13 cellular contexts compared by ENCODE assay signal in the genomic region with DNA sequence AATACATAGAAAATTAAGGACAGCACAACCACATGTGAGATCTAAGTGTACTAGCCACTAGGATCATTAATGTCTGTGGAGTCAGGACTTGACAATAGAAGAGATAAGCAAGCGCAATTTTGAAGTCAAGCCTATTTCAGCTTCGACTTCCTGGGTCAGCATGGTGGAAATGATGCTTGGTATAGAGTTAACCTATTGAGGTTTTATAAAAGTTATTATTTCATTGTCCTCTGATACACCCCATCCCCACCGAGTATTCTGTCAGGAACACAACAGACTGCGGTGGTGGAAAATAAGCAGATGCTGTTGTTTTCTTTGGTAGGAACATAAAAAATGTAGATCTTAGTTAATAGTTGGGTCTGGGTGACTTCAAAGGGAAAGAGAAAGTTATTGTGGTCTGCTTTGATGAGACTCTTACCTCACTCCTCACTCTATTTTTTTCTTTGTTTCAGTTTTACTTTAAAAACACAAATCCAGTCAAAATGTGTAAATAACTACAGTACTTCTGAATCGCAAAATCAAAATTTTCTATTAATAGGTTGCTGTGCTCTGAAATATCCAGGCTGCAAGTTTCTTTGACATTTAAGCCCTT.
DNase-seq lines count a peak whose midpoint lies in the region; ATAC-seq and TF ChIP-seq lines count a peak whose summit lies in the region.
"Had no signal": no experiment of that assay in that cellular context is flagged by ENCODE, and none has a peak within 500 bp of the region (broad histone marks: within the 10 kb centered on the region; RNA-seq: fewer than 3 reads in every experiment).

No MANE protein-coding gene starts in this region.

- H3K4me3 ChIP-seq in trophoblast cell (ENCODE audit: low read depth, low read length) (no peak overlapping the region), testis (no peak overlapping the region)
- H3K4me3 ChIP-seq: right atrium auricular region had no signal

- TF ChIP-seq CTCF in testis (IDR thresholded peaks at IDR 0.05) = no peak

- no peak overlapping the region for H2BK5ac ChIP-seq in trophoblast cell (ENCODE audit: low read depth, low read length, poor library complexity)

- peaks cover 8% of the 10 kb centered on the region for H3K4me1 Mint-ChIP-seq in T-helper 2 cell treated with Interferon-gamma antibody and Interleukin-4, amounts not matched to agents 5 μg/mL and 100 μg/mL, for 36 hours (ENCODE audit: low read depth)

- no peak overlapping the region for H3K4ac ChIP-seq in trophoblast cell (ENCODE audit: low read depth, low read length)

- intact Hi-C loops in testis (cut with DNase I; ENCODE audit: low total_unique reads) = no loop called here

- peaks cover 3 to 7% of the 10 kb centered on the region in 2 experiments for H3K4me1 ChIP-seq in trophoblast cell (ENCODE audit: control insufficient read depth in 1 of 2, insufficient read depth in 2 of 2, low read length in 2 of 2)
- H3K4me1 ChIP-seq in testis = no peaks in the 10 kb centered on the region
- H3K4me1 ChIP-seq: right atrium auricular region had no signal

- H4K8ac ChIP-seq in trophoblast cell (ENCODE audit: low read depth, low read length) = no peak overlapping the region

- H3K36me3 Mint-ChIP-seq in T-helper 2 cell treated with Interferon-gamma antibody and Interleukin-4, amounts not matched to agents 5 μg/mL and 100 μg/mL, for 36 hours (ENCODE audit: low read depth) = no peaks in the 10 kb centered on the region

- H2BK12ac ChIP-seq in trophoblast cell (ENCODE audit: low read length) = no peak overlapping the region

- no peaks in the 10 kb centered on the region for H3K9me3 Mint-ChIP-seq in T-helper 2 cell treated with Interferon-gamma antibody and Interleukin-4, amounts not matched to agents 5 μg/mL and 100 μg/mL, for 36 hours
- H3K9me3 Mint-ChIP-seq: T-helper 1 cell treated with Interleukin-12 subunit alpha and Interleukin-12 subunit beta and Interleukin-4 antibody, amounts not matched to agents 30 μg/mL and 1 μg/mL, for 36 hours had no signal

- no peak overlapping the region for H3K27ac Mint-ChIP-seq in T-helper 2 cell treated with Interferon-gamma antibody and Interleukin-4, amounts not matched to agents 5 μg/mL and 100 μg/mL, for 36 hours
- H3K27ac Mint-ChIP-seq: T-helper 1 cell treated with Interleukin-12 subunit alpha and Interleukin-12 subunit beta and Interleukin-4 antibody, amounts not matched to agents 30 μg/mL and 1 μg/mL, for 36 hours had no signal

- peaks cover 4% of the 10 kb centered on the region for H3K79me1 ChIP-seq in trophoblast cell (ENCODE audit: low read length)

- no peak for TF ChIP-seq POLR2A in GM18505 (IDR thresholded peaks at IDR 0.05; ENCODE audit: borderline replicate concordance, extremely low read depth, insufficient read depth, insufficient read length)
- TF ChIP-seq POLR2A in testis (IDR thresholded peaks at IDR 0.05) = no peak

- ATAC-seq in GM18505 (IDR thresholded peaks at IDR 0.05; ENCODE audit: unreplicated experiment) (peak; percentile 91), GM19455 (IDR thresholded peaks at IDR 0.05; ENCODE audit: unreplicated experiment) (peak; percentile 95), HG03025 (IDR thresholded peaks at IDR 0.05; ENCODE audit: low FRiP score, unreplicated experiment) (peak; percentile 98)

- no peak overlapping the region for H3K4me2 ChIP-seq in trophoblast cell (ENCODE audit: low read length)

- no peak overlapping the region for H3K18ac ChIP-seq in trophoblast cell (ENCODE audit: low read length)

- H2BK120ac ChIP-seq in trophoblast cell (ENCODE audit: insufficient read depth, low read length, poor library complexity) = no peak overlapping the region

- H3K4me3 Mint-ChIP-seq in T-helper 2 cell treated with Interferon-gamma antibody and Interleukin-4, amounts not matched to agents 5 μg/mL and 100 μg/mL, for 36 hours = peak overlapping the region; percentile 37
- H3K4me3 Mint-ChIP-seq: T-helper 1 cell treated with Interleukin-12 subunit alpha and Interleukin-12 subunit beta and Interleukin-4 antibody, amounts not matched to agents 30 μg/mL and 1 μg/mL, for 36 hours had no signal

- no peaks in the 10 kb centered on the region for H3K36me3 ChIP-seq in trophoblast cell (ENCODE audit: control insufficient read depth in 1 of 2, insufficient read depth in 2 of 2, low read length in 2 of 2)
- no peaks in the 10 kb centered on the region for H3K36me3 ChIP-seq in testis (ENCODE audit: low read depth, missing control alignments)
- H3K36me3 ChIP-seq: right atrium auricular region had no signal

- WGBS in trophoblast cell (ENCODE audit: extremely low coverage, insufficient coverage, insufficient read length) = no CpG with 5 or more reads among the region's 5 CpGs
- WGBS in testis, 2 donors = 68 to 77% methylated on average over 5 of the region's 5 CpGs

- H3K9ac ChIP-seq in trophoblast cell (ENCODE audit: low read length) = no peak overlapping the region

- H3K27ac ChIP-seq in trophoblast cell (ENCODE audit: low read depth, low read length) (no peak overlapping the region), testis (no peak overlapping the region)
- H3K27ac ChIP-seq: right atrium auricular region had no signal

- H3K27me3 Mint-ChIP-seq in T-helper 2 cell treated with Interferon-gamma antibody and Interleukin-4, amounts not matched to agents 5 μg/mL and 100 μg/mL, for 36 hours (ENCODE audit: low read depth) = peaks cover 7% of the 10 kb centered on the region

- H3K9me3 ChIP-seq in trophoblast cell (ENCODE audit: insufficient read depth, low read depth, low read length) = no peaks in the 10 kb centered on the region
- no peaks in the 10 kb centered on the region for H3K9me3 ChIP-seq in testis
- H3K9me3 ChIP-seq: right atrium auricular region had no signal

- no peak overlapping the region for H2AFZ ChIP-seq in trophoblast cell (ENCODE audit: insufficient read depth, low read length, poor library complexity)

- H2AK5ac ChIP-seq in trophoblast cell (ENCODE audit: low read length) = no peak overlapping the region

- no peak overlapping the region for H4K12ac ChIP-seq in trophoblast cell (ENCODE audit: low read depth, low read length)

- H4K91ac ChIP-seq in trophoblast cell (ENCODE audit: low read depth, low read length) = no peak overlapping the region

- no peak overlapping the region for H3K14ac ChIP-seq in trophoblast cell (ENCODE audit: low read length)

- H3K27me3 ChIP-seq in trophoblast cell (ENCODE audit: insufficient read depth, low read length) (no peaks in the 10 kb centered on the region), testis (no peaks in the 10 kb centered on the region)
- H3K27me3 ChIP-seq: right atrium auricular region had no signal

- H3K79me2 ChIP-seq in trophoblast cell (ENCODE audit: control insufficient read depth, insufficient read depth, low read length, poor library complexity) = no peaks in the 10 kb centered on the region

- no peak overlapping the region for H3K23ac ChIP-seq in trophoblast cell (ENCODE audit: low read length)

- DNase-seq in T-helper 2 cell treated with Interferon-gamma antibody and Interleukin-4, amounts not matched to agents 5 μg/mL and 100 μg/mL, for 36 hours (ENCODE audit: low spot score) = no peak
- DNase-seq in trophoblast cell (no peak), GDM1 (lab: John Stamatoyannopoulos, UW) (no peak), testis (no peak), GF-D8 (lab: John Stamatoyannopoulos, UW) (no peak)
- DNase-seq: DMS79 treated with DMSO at 0.1 percent for 48 hours; NCI-H345; stimulated activated CD8-positive, alpha-beta memory T cell treated with anti-CD3 and anti-CD28 coated beads, Interleukin-4, amount 100 ng/mL, for 48 hours had no signal
